ENCODE assay signal across 10 cellular contexts in genomic region chr10:131312261-131312801, GRCh38. TPM values are rescaled to one million over a fixed set of nuclear protein-coding genes. Genes with fewer than 3 reads are reported as not detected.
DNase-seq lines count a peak whose midpoint lies in the region; ATAC-seq and TF ChIP-seq lines count a peak whose summit lies in the region.
"Had no signal": no experiment of that assay in that cellular context is flagged by ENCODE, and none has a peak within 500 bp of the region (broad histone marks: within the 10 kb centered on the region; RNA-seq: fewer than 3 reads in every experiment).

No MANE protein-coding gene starts in this region.

- H3K4me3 Mint-ChIP-seq in CD8-positive, alpha-beta memory T cell = peak overlapping the region in 4 of 7 donors; percentile 28 to 82 (median 42)
- H3K4me3 Mint-ChIP-seq in nephron = peak overlapping the region; percentile 32 to 70 (median 69)
- H3K4me3 Mint-ChIP-seq: activated B cell treated with CpG ODN at 0.5 μM for 24 hours had no signal

- no peak for DNase-seq in CD8-positive, alpha-beta memory T cell
- DNase-seq in body of pancreas (peak in 2 of 4 donors; percentile 27 to 48), GM10266 (ENCODE audit: extremely low spot score) (no peak)
- DNase-seq in stimulated activated CD4-positive, alpha-beta T cell treated with anti-CD3 and anti-CD28 coated beads, Interleukin-4, amount 100 ng/mL, for 4 hours = no peak
- DNase-seq: activated B cell treated with CpG ODN at 0.5 μM for 24 hours had no signal

- no peak overlapping the region for H3K27ac Mint-ChIP-seq in CD8-positive, alpha-beta memory T cell
- H3K27ac Mint-ChIP-seq in nephron = no peak overlapping the region
- H3K27ac Mint-ChIP-seq: activated B cell treated with CpG ODN at 0.5 μM for 24 hours had no signal

- WGBS in body of pancreas, 2 donors = 4 to 8% methylated on average over 30 to 46 of the region's 46 CpGs

- H4K20me1 ChIP-seq in KMS-11 (ENCODE audit: insufficient read depth) = no peaks in the 10 kb centered on the region

- peak; percentile 54 for TF ChIP-seq CTCF in KMS-11 (conservative IDR thresholded peaks at IDR 0.05; ENCODE audit: low read depth, low read length)
- TF ChIP-seq CTCF in body of pancreas (IDR thresholded peaks at IDR 0.05) = peak in 4 of 7 experiments; percentile 9 to 42 (median 32)
- peak; percentile 68 to 85 (median 70) for TF ChIP-seq CTCF in nephron (IDR thresholded peaks at IDR 0.05; ENCODE audit: unreplicated experiment in 3 of 3)
- TF ChIP-seq CTCF in GM10266 (IDR thresholded peaks at IDR 0.05; ENCODE audit: control insufficient read depth, insufficient read depth, low read depth, missing control alignments) = no peak

- no peak overlapping the region for H3K4me3 ChIP-seq in CD8-positive, alpha-beta memory T cell (ENCODE audit: low read length)
- no peak overlapping the region for H3K4me3 ChIP-seq in KMS-11 (IDR thresholded peaks at IDR 0.05; ENCODE audit: insufficient read depth, low read depth, low read length)
- H3K4me3 ChIP-seq in body of pancreas = no peak overlapping the region

- H3K36me3 Mint-ChIP-seq in CD8-positive, alpha-beta memory T cell = peaks cover 0 to 2% (median 0%) of the 10 kb centered on the region in 3 donors
- H3K36me3 Mint-ChIP-seq in nephron (ENCODE audit: low read depth) = no peaks in the 10 kb centered on the region

- no peaks in the 10 kb centered on the region for H3K79me2 ChIP-seq in KMS-11 (ENCODE audit: insufficient read depth, low read depth)

- no peaks in the 10 kb centered on the region for H3K27me3 ChIP-seq in CD8-positive, alpha-beta memory T cell (ENCODE audit: insufficient read depth, low read length, poor library complexity, severe bottlenecking)
- no peaks in the 10 kb centered on the region for H3K27me3 ChIP-seq in KMS-11 (ENCODE audit: insufficient read depth, low read depth)
- H3K27me3 ChIP-seq in body of pancreas = peaks cover 0 to 5% of the 10 kb centered on the region in 2 donors

- no peaks in the 10 kb centered on the region for H3K4me1 ChIP-seq in CD8-positive, alpha-beta memory T cell (ENCODE audit: insufficient read depth, low read length)
- H3K4me1 ChIP-seq in KMS-11 (ENCODE audit: low read depth, poor library complexity, severe bottlenecking) (no peaks in the 10 kb centered on the region), body of pancreas (peaks cover 18% of the 10 kb centered on the region)

- no peak for ATAC-seq in body of pancreas
- ATAC-seq in HG03159 (IDR thresholded peaks at IDR 0.05; ENCODE audit: unreplicated experiment) = no peak
- ATAC-seq in GM19035 (IDR thresholded peaks at IDR 0.05; ENCODE audit: unreplicated experiment) = no peak

- peaks cover 17 to 38% of the 10 kb centered on the region in 2 donors for H3K27me3 Mint-ChIP-seq in CD8-positive, alpha-beta memory T cell
- H3K27me3 Mint-ChIP-seq in nephron (ENCODE audit: low read depth) = peaks cover 79% of the 10 kb centered on the region

- peak overlapping the region; percentile 24 for H2AFZ ChIP-seq in KMS-11 (ENCODE audit: low read depth)

- H3K9ac ChIP-seq in KMS-11 = peak overlapping the region; percentile 52; the same call in 1 of the 2 replicates

- H3K27ac ChIP-seq in CD8-positive, alpha-beta memory T cell (ENCODE audit: low read depth, low read length) = no peak overlapping the region
- H3K27ac ChIP-seq in KMS-11 = peak overlapping the region; percentile 35
- H3K27ac ChIP-seq in body of pancreas = no peak overlapping the region

- peak overlapping the region; percentile 31 for H3K4me2 ChIP-seq in KMS-11

- no peaks in the 10 kb centered on the region for H3K9me3 ChIP-seq in CD8-positive, alpha-beta memory T cell (ENCODE audit: low read length)
- H3K9me3 ChIP-seq in body of pancreas = no peaks in the 10 kb centered on the region

- no peak for TF ChIP-seq POLR2A in body of pancreas (IDR thresholded peaks at IDR 0.05)

- CTCF ChIA-PET in CD8-positive, alpha-beta memory T cell (lab: Charles Lee) = no interaction called here

- intact Hi-C loops in body of pancreas (cut with DNase I) = no loop called here

- H3K9me3 Mint-ChIP-seq in CD8-positive, alpha-beta memory T cell = peaks cover 0 to 9% (median 2%) of the 10 kb centered on the region in 5 donors
- no peaks in the 10 kb centered on the region for H3K9me3 Mint-ChIP-seq in nephron
- H3K9me3 Mint-ChIP-seq: activated B cell treated with CpG ODN at 0.5 μM for 24 hours had no signal

- H3K36me3 ChIP-seq in CD8-positive, alpha-beta memory T cell (ENCODE audit: insufficient read depth, low read length) = no peaks in the 10 kb centered on the region
- no peaks in the 10 kb centered on the region for H3K36me3 ChIP-seq in KMS-11 (ENCODE audit: insufficient read depth)
- H3K36me3 ChIP-seq in body of pancreas (replicated peaks in 1 of 2; ENCODE audit: insufficient read depth in 1 of 2, low read depth in 2 of 2) = no peaks in the 10 kb centered on the region

- POLR2A ChIA-PET in CD8-positive, alpha-beta memory T cell (lab: Charles Lee) = no interaction called here

- H3K4me1 Mint-ChIP-seq in CD8-positive, alpha-beta memory T cell = peaks cover 5 to 18% (median 7%) of the 10 kb centered on the region in 3 donors
- peaks cover 13% of the 10 kb centered on the region for H3K4me1 Mint-ChIP-seq in nephron

RNA-seq across cellular contexts. Expression of gene TCERG1L, which starts 0.8 kb away (rescaled TPM):
- total RNA-seq in CD8-positive, alpha-beta memory T cell = under 1 TPM; 0.68 to 0.93 TPM
- 0.07 TPM for polyA plus RNA-seq in CD8-positive, alpha-beta memory T cell
- total RNA-seq in body of pancreas = 1 to 10 TPM; 4.0 to 4.2 TPM
- total RNA-seq: activated B cell treated with CpG ODN at 0.5 μM for 24 hours, dermis microvascular lymphatic vessel endothelial cell had no signal
